Comparison of ENCODE assay signal across 22 cellular contexts in the genomic region with DNA sequence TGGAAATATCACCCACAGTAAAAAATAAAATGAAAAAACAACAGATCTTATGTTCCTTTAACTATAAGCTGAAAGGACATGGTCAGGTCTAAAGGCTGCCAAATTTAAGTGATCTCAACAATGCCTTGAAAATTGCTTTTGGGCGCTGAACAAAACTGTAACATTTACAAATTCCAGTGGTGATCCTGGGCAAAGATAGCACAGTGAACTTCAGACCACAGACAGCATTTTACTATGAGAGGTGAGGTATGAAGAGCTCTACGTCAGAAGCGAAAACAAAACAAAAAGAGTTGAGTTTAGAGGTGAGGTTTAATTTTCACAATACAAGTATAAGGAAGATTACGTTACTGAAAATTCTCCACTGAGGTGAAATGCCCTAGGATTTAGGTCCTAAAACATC.
DNase-seq lines count a peak whose midpoint lies in the region; ATAC-seq, FAIRE-seq and TF ChIP-seq lines count a peak whose summit lies in the region.
"Had no signal": no experiment of that assay in that cellular context is flagged by ENCODE, and none has a peak within 500 bp of the region (broad histone marks: within the 10 kb centered on the region; RNA-seq: fewer than 3 reads in every experiment).

No MANE protein-coding gene starts in this region.

- no peak overlapping the region for H4K91ac ChIP-seq in H1 (replicated peaks; ENCODE audit: insufficient read length, low read length)

- in situ Hi-C loops in HepG2 (cut with HindIII; ENCODE audit: extremely low pct_ligation_motif_present, low pct_unique_long_range_greater_than_20kb): no loop called here

- POLR2A ChIA-PET in HepG2 (lab: Yijun Ruan, JAX): no interaction called here
- POLR2A ChIA-PET in H1 (lab: Charles Lee; ENCODE audit: partially characterized antibody): no interaction called here

- TF ChIP-seq CTCF in HepG2 (CRISPR knock-in tag; IDR thresholded peaks at IDR 0.05) (no peak), right lobe of liver (IDR thresholded peaks at IDR 0.05) (no peak), H1 (IDR thresholded peaks at IDR 0.05; ENCODE audit: control extremely low read depth in 1 of 3, insufficient read depth in 1 of 3, low read depth in 1 of 3, low read length in 3 of 3) (no peak), parathyroid adenoma (IDR thresholded peaks at IDR 0.05) (no peak), GM20000 (IDR thresholded peaks at IDR 0.05; ENCODE audit: extremely low read depth, missing control alignments) (no peak)

- H3K14ac ChIP-seq in H1 (ENCODE audit: insufficient read length): no peak overlapping the region

- H2AK5ac ChIP-seq in H1 (ENCODE audit: low read depth, low read length): no peak overlapping the region

- no peak overlapping the region for H2BK12ac ChIP-seq in H1 (ENCODE audit: low read depth, low read length)

- no peak overlapping the region for H3K18ac ChIP-seq in H1 (ENCODE audit: extremely low read depth, low read length)

- H4K20me1 ChIP-seq in HepG2 (ENCODE audit: insufficient read depth, low read length) (no peaks in the 10 kb centered on the region), H1 (replicated peaks in 1 of 2; ENCODE audit: control insufficient read depth in 1 of 2, insufficient read depth in 2 of 2, low read length in 2 of 2) (no peaks in the 10 kb centered on the region)
- H4K20me1 ChIP-seq: BLaER1 treated with 17β-estradiol and CSF1 and Interleukin-3, amounts not matched to agents 10 nM and 100 nM had no signal

- no peak overlapping the region for H2BK20ac ChIP-seq in H1 (ENCODE audit: low read length)

- H3K4me3 ChIP-seq in HepG2 (replicated peaks in 1 of 3; ENCODE audit: insufficient read depth in 1 of 3, low read depth in 2 of 3, low read length in 3 of 3): no peak overlapping the region
- H3K4me3 ChIP-seq in right lobe of liver: no peak overlapping the region
- H3K4me3 ChIP-seq in H1 (ENCODE audit: extremely low read depth in 1 of 4, insufficient read depth in 2 of 4, low read depth in 3 of 4, low read length in 4 of 4): no peak overlapping the region
- no peak overlapping the region for H3K4me3 ChIP-seq in parathyroid adenoma (ENCODE audit: low read depth, low read length)
- H3K4me3 ChIP-seq: A549; BLaER1 treated with 17β-estradiol and CSF1 and Interleukin-3, amounts not matched to agents 10 nM and 100 nM; GM12878 had no signal

- TF ChIP-seq RAD21 in HepG2 (CRISPR knock-in tag; IDR thresholded peaks at IDR 0.05) (no peak), H1 (IDR thresholded peaks at IDR 0.05 in 1 of 2, conservative IDR thresholded peaks at IDR 0.05 in 1 of 2; ENCODE audit: low read depth in 2 of 2, low read length in 2 of 2) (no peak)

- no TSS peak for BruUV-seq in HepG2 (replicated peaks; lab: Mats Ljungman, UMichigan)

- no peak overlapping the region for H3K56ac ChIP-seq in H1 (replicated peaks; ENCODE audit: insufficient read length, low read depth, low read length)

- no peak overlapping the region for H4K5ac ChIP-seq in H1 (ENCODE audit: insufficient read length, low read depth, low read length)

- intact Hi-C loops in HepG2 (cut with micrococcal nuclease; ENCODE audit: unreplicated experiment) (no loop called here), right lobe of liver (cut with DNase I) (no loop called here)

- no peak for FAIRE-seq in HepG2 (lab: Jason Lieb, UNC)
- no peak for FAIRE-seq in H1 (lab: Jason Lieb, UNC)
- FAIRE-seq: A549, GM12878, GM12892, GM18507 had no signal

- H3K23me2 ChIP-seq in H1 (ENCODE audit: low read depth, low read length): no peaks in the 10 kb centered on the region

- H3K9me3 ChIP-seq in HepG2 (ENCODE audit: low read length) (no peaks in the 10 kb centered on the region), right lobe of liver (no peaks in the 10 kb centered on the region), H1 (ENCODE audit: insufficient read depth in 2 of 2, low read depth in 1 of 2, low read length in 1 of 2) (no peaks in the 10 kb centered on the region), parathyroid adenoma (ENCODE audit: control insufficient read depth, low read length) (no peaks in the 10 kb centered on the region)
- H3K9me3 ChIP-seq: A549; BLaER1 treated with 17β-estradiol and CSF1 and Interleukin-3, amounts not matched to agents 10 nM and 100 nM had no signal

- H3K79me2 ChIP-seq in HepG2 (ENCODE audit: insufficient read depth, low read length) (no peaks in the 10 kb centered on the region), H1 (ENCODE audit: control insufficient read depth in 1 of 2, insufficient read depth in 2 of 2, low read length in 2 of 2) (no peaks in the 10 kb centered on the region), parathyroid adenoma (no peaks in the 10 kb centered on the region)

- H3K4me2 ChIP-seq in HepG2 (ENCODE audit: low read depth, low read length) (peak overlapping the region; percentile 24; the same call in 1 of the 2 replicates), H1 (ENCODE audit: insufficient read depth in 1 of 2, low read depth in 2 of 2, low read length in 2 of 2) (no peak overlapping the region), parathyroid adenoma (ENCODE audit: low read length) (no peak overlapping the region)
- H3K4me2 ChIP-seq: A549; BLaER1 treated with 17β-estradiol and CSF1 and Interleukin-3, amounts not matched to agents 10 nM and 100 nM had no signal

- H2AFZ ChIP-seq in HepG2 (ENCODE audit: low read length): no peak overlapping the region
- H2AFZ ChIP-seq in H1 (ENCODE audit: low read length): peak overlapping the region; percentile 23; the same call in 1 of the 2 replicates
- peak overlapping the region; percentile 13 for H2AFZ ChIP-seq in parathyroid adenoma

- no peak overlapping the region for H3K23ac ChIP-seq in H1 (ENCODE audit: insufficient read length)

- H3K27me3 ChIP-seq in HepG2 (ENCODE audit: control insufficient read depth in 1 of 2, insufficient read depth in 2 of 2, low read length in 2 of 2) (no peaks in the 10 kb centered on the region), right lobe of liver (no peaks in the 10 kb centered on the region), H1 (replicated peaks in 1 of 4; ENCODE audit: control insufficient read depth in 3 of 4, extremely low read depth in 1 of 4, insufficient read depth in 3 of 4, low read length in 3 of 4) (no peaks in the 10 kb centered on the region; a peak in 1 of 7 replicates), parathyroid adenoma (ENCODE audit: control insufficient read depth, insufficient read depth, low read length) (no peaks in the 10 kb centered on the region)
- H3K27me3 ChIP-seq: BLaER1 treated with 17β-estradiol and CSF1 and Interleukin-3, amounts not matched to agents 10 nM and 100 nM had no signal

- no peaks in the 10 kb centered on the region for H3K79me1 ChIP-seq in H1 (ENCODE audit: low read depth, low read length)

- H2BK120ac ChIP-seq in H1 (replicated peaks; ENCODE audit: low read depth, low read length): no peak overlapping the region

- H4K8ac ChIP-seq in H1 (ENCODE audit: extremely low read depth, insufficient read depth, low read length): no peak overlapping the region

- H3K4me1 ChIP-seq in HepG2 (ENCODE audit: insufficient read depth, low read length) (peaks cover 12% of the 10 kb centered on the region), right lobe of liver (no peaks in the 10 kb centered on the region), H1 (replicated peaks in 1 of 4; ENCODE audit: control insufficient read depth in 3 of 4, insufficient read depth in 4 of 4, low read length in 3 of 4) (peaks cover 0 to 9% (median 4%) of the 10 kb centered on the region in 4 experiments; a peak in 3 of 7 replicates), parathyroid adenoma (no peaks in the 10 kb centered on the region)
- H3K4me1 ChIP-seq: A549 had no signal

- H3K27ac ChIP-seq in HepG2 (ENCODE audit: extremely low read length, insufficient read depth, low read length): no peak overlapping the region
- H3K27ac ChIP-seq in right lobe of liver: no peak overlapping the region
- no peak overlapping the region for H3K27ac ChIP-seq in H1 (ENCODE audit: low read depth, low read length)
- no peak overlapping the region for H3K27ac ChIP-seq in parathyroid adenoma
- H3K27ac ChIP-seq: 22Rv1; A549; BLaER1 treated with 17β-estradiol and CSF1 and Interleukin-3, amounts not matched to agents 10 nM and 100 nM; C4-2B had no signal

- 0% methylated on average over 4 of the region's 4 CpGs for WGBS in HepG2 (ENCODE audit: low lambda C conversion rate)
- WGBS in right lobe of liver (ENCODE audit: insufficient coverage, low coverage, low lambda C conversion rate, missing lambda C conversion rate): 66% methylated on average over 4 of the region's 4 CpGs
- 86% methylated on average over 4 of the region's 4 CpGs; no CpG with 5 or more reads in 1 of the 2 experiments for WGBS in H1 (ENCODE audit: extremely low coverage in 1 of 2, insufficient coverage in 1 of 2, insufficient read length in 1 of 2, insufficient replicate concordance in 2 of 2, low coverage in 1 of 2, low lambda C conversion rate in 2 of 2, missing lambda C conversion rate in 1 of 2), 2 experiments

- DNase-seq in HepG2 (ENCODE audit: low spot score): peak; percentile 37
- DNase-seq in right lobe of liver: no peak
- no peak for DNase-seq in H1 (ENCODE audit: low read depth in 1 of 2, low spot score in 2 of 2)
- no peak for DNase-seq in GM20000 (ENCODE audit: low spot score)
- DNase-seq: AML-193; CD4-positive, alpha-beta T cell; CD8-positive, alpha-beta T cell; DMS 273 treated with DMSO at 0.1 percent for 48 hours; DMS153; DMS79; DND-41; EL; GDM1 had no signal

- H3K36me3 ChIP-seq in HepG2 (replicated peaks in 1 of 2; ENCODE audit: control insufficient read depth in 1 of 2, insufficient read depth in 2 of 2, low read length in 2 of 2): no peaks in the 10 kb centered on the region
- no peaks in the 10 kb centered on the region for H3K36me3 ChIP-seq in right lobe of liver
- H3K36me3 ChIP-seq in H1 (ENCODE audit: control insufficient read depth in 2 of 4, insufficient read depth in 4 of 4, low read length in 3 of 4): no peaks in the 10 kb centered on the region; a peak in 1 of 8 replicates
- H3K36me3 ChIP-seq in parathyroid adenoma (ENCODE audit: control insufficient read depth, insufficient read depth, low read length): no peaks in the 10 kb centered on the region
- H3K36me3 ChIP-seq: BLaER1 treated with 17β-estradiol and CSF1 and Interleukin-3, amounts not matched to agents 10 nM and 100 nM had no signal

- H3K9ac ChIP-seq in HepG2 (ENCODE audit: insufficient read depth, low read depth, low read length) (no peak overlapping the region), H1 (replicated peaks in 1 of 4; ENCODE audit: extremely low read depth in 1 of 4, low read depth in 3 of 4, low read length in 3 of 4) (no peak overlapping the region), parathyroid adenoma (no peak overlapping the region)
- H3K9ac ChIP-seq: BLaER1 treated with 17β-estradiol and CSF1 and Interleukin-3, amounts not matched to agents 10 nM and 100 nM had no signal

- H3K4ac ChIP-seq in H1 (replicated peaks; ENCODE audit: insufficient read length, low read depth, low read length): no peak overlapping the region

- TF ChIP-seq EP300 in HepG2 (IDR thresholded peaks at IDR 0.05; ENCODE audit: low read depth in 2 of 2, low read length in 2 of 2) (no peak), HepG2 (CRISPR knock-in tag; IDR thresholded peaks at IDR 0.05; ENCODE audit: borderline replicate concordance) (no peak), H1 (IDR thresholded peaks at IDR 0.05; ENCODE audit: borderline replicate concordance in 1 of 2, low read depth in 2 of 2, low read length in 2 of 2) (no peak)

- TF ChIP-seq POLR2A in HepG2 (IDR thresholded peaks at IDR 0.05; ENCODE audit: insufficient read depth in 1 of 2, low read depth in 2 of 2, low read length in 2 of 2) (no peak), right lobe of liver (IDR thresholded peaks at IDR 0.05) (no peak), H1 (IDR thresholded peaks at IDR 0.05; ENCODE audit: control extremely low read depth in 1 of 2, low read depth in 2 of 2, low read length in 2 of 2) (no peak)

- ATAC-seq in HepG2 (peak; percentile 64), right lobe of liver (no peak), GM21528 (IDR thresholded peaks at IDR 0.05; ENCODE audit: low FRiP score, unreplicated experiment) (no peak)
- ATAC-seq: A549; CD8-positive, alpha-beta T cell; GM12878 had no signal

- CTCF ChIA-PET in HepG2 (lab: Yijun Ruan, JAX; ENCODE audit: low intra/inter-chr PET ratio, low total read pairs): no interaction called here
- CTCF ChIA-PET in H1 (lab: Charles Lee; ENCODE audit: partially characterized antibody): interaction anchor here (1.1 to 1.5 kb wide), 4 partner anchors 11 to 503 kb away, joined by 3 to 4 read pairs (median 3); no protein-coding TSS in a partner anchor

- H2BK15ac ChIP-seq in H1 (ENCODE audit: low read length): no peak overlapping the region

- H2BK5ac ChIP-seq in H1 (ENCODE audit: low read depth, low read length): no peak overlapping the region
